ENCODE assay signal across 24 cellular contexts in genomic region chr9:100584951-100585350, GRCh38.
"Had no signal": no experiment of that assay in that cellular context is flagged by ENCODE, and none has a peak within 500 bp of the region (broad histone marks: within the 10 kb centered on the region; RNA-seq: fewer than 3 reads in every experiment).

No MANE protein-coding gene starts in this region.

- H3K27ac ChIP-seq: colonic mucosa, epithelial cell of prostate, foreskin keratinocyte, heart right ventricle, left lung, lower lobe of right lung had no signal

- H3K4me1 ChIP-seq: colonic mucosa, foreskin keratinocyte, left lung, lower lobe of right lung had no signal

- DNase-seq: colonic mucosa; cortex of kidney; effector CD8-positive, alpha-beta T cell; effector memory CD8-positive, alpha-beta T cell; endodermal cell; erythroblast; foreskin keratinocyte; glutamatergic neuron; head of caudate nucleus; heart right ventricle; hippocampal formation; left cardiac atrium; left lung; left ventricle myocardium superior; lower lobe of right lung; mesenchymal stem cell; mucosa of descending colon; naive B cell had no signal

- H3K36me3 ChIP-seq: colonic mucosa, left lung, lower lobe of right lung had no signal

- H3K9me3 ChIP-seq: colonic mucosa, heart right ventricle, left lung, lower lobe of right lung, mucosa of descending colon had no signal

- ATAC-seq: effector memory CD8-positive, alpha-beta T cell; esophagus mucosa; foreskin keratinocyte; heart right ventricle; left cardiac atrium; left lung; left ventricle myocardium superior; lower lobe of right lung; mucosa of descending colon had no signal

- H3K27me3 ChIP-seq: colonic mucosa, foreskin keratinocyte, heart right ventricle, left lung had no signal

- FAIRE-seq: endometrium, frontal cortex, islet of Langerhans, keratinocyte had no signal

- H3K4me3 ChIP-seq: colonic mucosa, heart right ventricle, left lung, lower lobe of right lung, mucosa of descending colon had no signal
